Comparison of ENCODE assay signal across 10 cellular contexts in the genomic region with DNA sequence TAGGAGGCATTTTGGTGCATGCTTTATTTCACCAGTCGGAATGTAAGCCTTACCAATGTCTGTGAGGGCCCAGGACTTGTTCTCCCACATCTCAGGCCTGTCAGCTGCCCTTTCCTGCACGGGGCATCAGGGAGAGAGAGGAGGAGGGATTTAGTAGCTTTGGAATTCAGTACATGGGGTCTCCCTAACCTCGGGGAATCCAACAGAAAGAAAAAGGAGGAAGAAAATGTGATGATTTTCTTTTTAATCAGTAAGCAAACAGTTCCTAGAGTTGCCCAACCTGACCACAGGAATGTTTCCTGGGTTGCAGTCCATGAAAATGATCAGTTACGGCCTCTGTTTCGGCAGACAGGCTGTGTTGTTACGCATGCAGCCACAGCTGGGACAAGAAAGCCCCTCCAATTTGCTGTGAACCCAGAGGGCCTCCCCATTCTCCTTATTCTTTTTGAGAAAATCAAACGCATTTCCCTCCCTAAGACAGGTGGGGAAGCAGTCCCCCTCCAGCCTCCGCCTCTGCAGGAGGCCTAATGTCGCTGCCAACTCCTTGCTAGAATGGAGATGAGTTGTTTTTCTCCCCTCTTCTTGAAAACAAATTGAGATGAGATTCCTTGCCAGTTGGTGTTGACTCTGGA. TPM values are rescaled to one million over a fixed set of nuclear protein-coding genes. Genes with fewer than 3 reads are reported as not detected.
DNase-seq lines count a peak whose midpoint lies in the region; ATAC-seq and TF ChIP-seq lines count a peak whose summit lies in the region.
"Had no signal": no experiment of that assay in that cellular context is flagged by ENCODE, and none has a peak within 500 bp of the region (broad histone marks: within the 10 kb centered on the region; RNA-seq: fewer than 3 reads in every experiment).

No MANE protein-coding gene starts in this region.

- H3K4me1 Mint-ChIP-seq in natural killer cell: no peaks in the 10 kb centered on the region
- H3K4me1 Mint-ChIP-seq: activated naive CD4-positive, alpha-beta T cell treated with anti-CD3 and anti-CD28 coated beads, Interleukin-2, amount 10 ng/mL, durations not matched to agents 7 days and 5 days; naive thymus-derived CD4-positive, alpha-beta T cell had no signal

- H3K36me3 ChIP-seq in neuron (ENCODE audit: insufficient read depth, low read length) (no peaks in the 10 kb centered on the region), left ventricle myocardium inferior (no peaks in the 10 kb centered on the region)

- no peaks in the 10 kb centered on the region for H3K9me3 Mint-ChIP-seq in natural killer cell
- H3K9me3 Mint-ChIP-seq: activated naive CD4-positive, alpha-beta T cell treated with anti-CD3 and anti-CD28 coated beads, Interleukin-2, amount 10 ng/mL, durations not matched to agents 7 days and 5 days had no signal

- intact Hi-C loops in left ventricle myocardium inferior (cut with micrococcal nuclease) (no loop called here), natural killer cell (cut with micrococcal nuclease) (no loop called here)

- no peaks in the 10 kb centered on the region for H3K27me3 Mint-ChIP-seq in natural killer cell (ENCODE audit: low read depth in 2 of 2)

- TF ChIP-seq CTCF in epithelial cell of proximal tubule (conservative IDR thresholded peaks at IDR 0.05; ENCODE audit: low read depth, low read length) (no peak), left ventricle myocardium inferior (IDR thresholded peaks at IDR 0.05; ENCODE audit: borderline replicate concordance) (no peak), natural killer cell (IDR thresholded peaks at IDR 0.05) (no peak)

- no peak overlapping the region for H3K27ac Mint-ChIP-seq in natural killer cell
- H3K27ac Mint-ChIP-seq: activated naive CD4-positive, alpha-beta T cell treated with anti-CD3 and anti-CD28 coated beads, Interleukin-2, amount 10 ng/mL, durations not matched to agents 7 days and 5 days; naive thymus-derived CD4-positive, alpha-beta T cell had no signal

- in situ Hi-C loops in Caki2 (cut with HindIII; ENCODE audit: low pct_unique_long_range_greater_than_20kb, low sequenced_read_pairs): no loop called here

- H3K9me3 ChIP-seq in neuron (ENCODE audit: low read length): peaks cover 1% of the 10 kb centered on the region
- H3K9me3 ChIP-seq in left ventricle myocardium inferior (replicated peaks): no peaks in the 10 kb centered on the region

- ATAC-seq in natural killer cell: no peak
- ATAC-seq: naive thymus-derived CD4-positive, alpha-beta T cell had no signal

- H2AFZ ChIP-seq in neuron (ENCODE audit: low read depth, low read length): no peak overlapping the region

- H3K36me3 Mint-ChIP-seq in natural killer cell: no peaks in the 10 kb centered on the region
- H3K36me3 Mint-ChIP-seq: activated naive CD4-positive, alpha-beta T cell treated with anti-CD3 and anti-CD28 coated beads, Interleukin-2, amount 10 ng/mL, durations not matched to agents 7 days and 5 days; naive thymus-derived CD4-positive, alpha-beta T cell had no signal

- no peak overlapping the region for H3K27ac ChIP-seq in left ventricle myocardium inferior (replicated peaks)

- H3K4me3 Mint-ChIP-seq in natural killer cell: no peak overlapping the region
- H3K4me3 Mint-ChIP-seq: activated naive CD4-positive, alpha-beta T cell treated with anti-CD3 and anti-CD28 coated beads, Interleukin-2, amount 10 ng/mL, durations not matched to agents 7 days and 5 days; naive thymus-derived CD4-positive, alpha-beta T cell had no signal

- H3K27me3 ChIP-seq in neuron (ENCODE audit: insufficient read depth, low read length) (no peaks in the 10 kb centered on the region), left ventricle myocardium inferior (ENCODE audit: low read depth) (peaks cover 51% of the 10 kb centered on the region)

- H3K4me3 ChIP-seq in epithelial cell of proximal tubule (ENCODE audit: low read depth, low read length) (no peak overlapping the region), neuron (ENCODE audit: low read length) (peak overlapping the region; percentile 1), left ventricle myocardium inferior (no peak overlapping the region)

- DNase-seq in Caki2 (ENCODE audit: low read depth) (peak; percentile 78), NCI-H2171 treated with DMSO at 0.1 percent for 48 hours (lab: John Stamatoyannopoulos, UW) (peak; percentile 80), epithelial cell of proximal tubule (ENCODE audit: low read depth) (peak; percentile 81), left ventricle myocardium inferior (no peak), cerebellum (ENCODE audit: low spot score) (no peak), natural killer cell (no peak)
- DNase-seq in activated T-cell treated with anti-CD3 and anti-CD28 coated beads, Interleukin-2, amount 50 U/mL, for 48 hours: no peak
- DNase-seq: activated naive CD4-positive, alpha-beta T cell treated with anti-CD3 and anti-CD28 coated beads, Interleukin-2, amount 10 ng/mL, durations not matched to agents 7 days and 5 days; naive thymus-derived CD4-positive, alpha-beta T cell had no signal

- H3K4me1 ChIP-seq in neuron (ENCODE audit: insufficient read depth, low read length): peaks cover 7% of the 10 kb centered on the region
- no peaks in the 10 kb centered on the region for H3K4me1 ChIP-seq in left ventricle myocardium inferior

RNA-seq across cellular contexts. Expression of a gene that starts 53.1 kb away (rescaled TPM):
- total RNA-seq in Caki2 (2014; rRNA removed; shearing (Covaris generic); ENCODE audit: low replicate concordance): 9.8 and 12.3 TPM in 2 replicates
- total RNA-seq in epithelial cell of proximal tubule (20.0 and 30.9 TPM in 2 replicates), left ventricle myocardium inferior (10.5 TPM), cerebellum (31.3 TPM), natural killer cell (10 to 100 TPM; 21.2 to 27.3 (median 23.9) TPM)

RNA-seq across cellular contexts. Expression of a gene that starts 53.2 kb away (rescaled TPM):
- 0.03 TPM in 1 of 2 replicates, not detected in the other for total RNA-seq in Caki2 (2014; rRNA removed; shearing (Covaris generic); ENCODE audit: low replicate concordance)
- 29.2 and 56.8 TPM in 2 replicates for total RNA-seq in epithelial cell of proximal tubule
- 0.11 TPM for total RNA-seq in left ventricle myocardium inferior
- total RNA-seq in cerebellum: 2.0 TPM
- under 1 TPM in 1 of 3 donors, not detected in 2; 0.50 TPM for total RNA-seq in natural killer cell

Comparison
In these comparisons a context has a peak if more than half of its experiments do, and no peak if none do; other contexts are left out.
1. DNase-seq: peak in Caki2 (single experiment), NCI-H2171 treated with DMSO at 0.1 percent for 48 hours (single experiment) and epithelial cell of proximal tubule (single experiment); none in left ventricle myocardium inferior (single experiment), cerebellum (single experiment), natural killer cell (single experiment) and activated T-cell treated with anti-CD3 and anti-CD28 coated beads, Interleukin-2, amount 50 U/mL, for 48 hours (0 of 2).
2. RNA of a gene that starts 53.2 kb away (total RNA-seq): 29.2 to 56.8 TPM in epithelial cell of proximal tubule; 2.0 TPM in cerebellum (single experiment), 0.50 TPM in natural killer cell, 0.11 TPM in left ventricle myocardium inferior (single experiment) and 0.03 TPM in Caki2; every median in the first group is over 10 times any median in the second.